29 cellular contexts compared by ENCODE assay signal in the genomic region with DNA sequence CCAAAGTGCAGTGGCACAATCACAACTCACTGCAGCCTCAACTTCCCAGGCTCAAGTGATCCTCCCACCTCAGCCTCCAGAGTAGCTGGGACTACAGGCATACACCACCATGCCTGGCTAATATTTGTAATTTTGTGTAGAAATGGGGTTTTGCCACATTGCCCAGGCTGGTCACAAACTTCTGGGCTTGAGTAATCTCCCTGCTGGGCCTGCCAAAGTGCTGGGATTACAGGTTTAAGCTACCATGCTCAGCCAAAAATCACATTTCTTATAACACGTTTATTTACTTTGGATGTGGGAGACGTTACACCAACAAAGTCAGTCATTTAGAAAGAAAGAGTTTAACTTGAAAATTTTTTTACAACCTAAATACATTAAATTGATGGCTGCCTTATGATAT.
"Had no signal": no experiment of that assay in that cellular context is flagged by ENCODE, and none has a peak within 500 bp of the region (broad histone marks: within the 10 kb centered on the region; RNA-seq: fewer than 3 reads in every experiment).

No MANE protein-coding gene starts in this region.

- H3K36me3 ChIP-seq: neural progenitor cell, ovary, right lobe of liver, sigmoid colon, stomach, suprapubic skin, tibial artery, transverse colon, upper lobe of right lung, uterus had no signal

- H3K27me3 ChIP-seq: neural progenitor cell, ovary, right lobe of liver, sigmoid colon, stomach, suprapubic skin, testis, tibial artery, transverse colon, upper lobe of right lung, uterus had no signal

- DNase-seq: natural killer cell; occipital lobe; ovary; posterior cingulate gyrus; psoas muscle; right cardiac atrium; sigmoid colon; small intestine; stimulated activated CD4-positive, alpha-beta T cell treated with anti-CD3 and anti-CD28 coated beads, Interleukin-15, amount 100 ng/mL, for 24 hours; stimulated activated CD4-positive, alpha-beta T cell treated with anti-CD3 and anti-CD28 coated beads, Interleukin-2, amount 100 ng/mL, for 24 hours; stimulated activated CD4-positive, alpha-beta T cell treated with anti-CD3 and anti-CD28 coated beads, Interleukin-2, amount 100 ng/mL, for 48 hours; stimulated activated CD4-positive, alpha-beta T cell treated with anti-CD3 and anti-CD28 coated beads, Interleukin-4, amount 100 ng/mL, for 24 hours; stimulated activated naive B cell treated with anti-CD40 and anti-IgM and Interleukin-4, amounts not matched to agents 10 μg/mL and 1 μg/mL and 100 μg/mL, for 72 hours; stimulated activated naive CD4-positive, alpha-beta T cell treated with Interleukin-2 at 50 U/mL for 16 hours; stomach; substantia nigra; testis; tibial artery; transverse colon; upper lobe of right lung; uterus had no signal

- H3K4me3 ChIP-seq: neural progenitor cell, ovary, psoas muscle, right lobe of liver, sigmoid colon, stomach, suprapubic skin, testis, tibial artery, transverse colon, upper lobe of right lung, uterus had no signal

- H3K27ac Mint-ChIP-seq: natural killer cell; nephron; neural progenitor cell; progenitor cell of endocrine pancreas; stimulated activated effector memory CD8-positive, alpha-beta T cell treated with anti-CD3 and anti-CD28 coated beads, Interleukin-12 subunit alpha, Interleukin-12 subunit beta, amount 100 ng/mL, for 72 hours; stimulated activated naive B cell treated with anti-CD40 and anti-IgM and Interleukin-4, amounts not matched to agents 10 μg/mL and 1 μg/mL and 100 μg/mL, for 72 hours; stimulated activated naive CD8-positive, alpha-beta T cell treated with anti-CD3 and anti-CD28 coated beads, Interleukin-15, Interleukin-2, amounts not matched to agents 100 ng/mL and 50 ng/mL, for 24 hours; type B pancreatic cell had no signal

- H3K9me3 ChIP-seq: ovary, psoas muscle, right lobe of liver, sigmoid colon, suprapubic skin, testis, tibial artery, transverse colon, upper lobe of right lung, uterus had no signal

- H3K9me3 Mint-ChIP-seq: nephron, neural progenitor cell, type B pancreatic cell had no signal

- H3K36me3 Mint-ChIP-seq: natural killer cell; neural progenitor cell; stimulated activated effector memory CD8-positive, alpha-beta T cell treated with anti-CD3 and anti-CD28 coated beads, Interleukin-12 subunit alpha, Interleukin-12 subunit beta, amount 100 ng/mL, for 72 hours; stimulated activated naive B cell treated with anti-CD40 and anti-IgM and Interleukin-4, amounts not matched to agents 10 μg/mL and 1 μg/mL and 100 μg/mL, for 72 hours; type B pancreatic cell had no signal

- ATAC-seq: natural killer cell; psoas muscle; right cardiac atrium; stimulated activated effector memory CD8-positive, alpha-beta T cell treated with anti-CD3 and anti-CD28 coated beads, Interleukin-12 subunit alpha, Interleukin-12 subunit beta, amount 100 ng/mL, for 72 hours; stimulated activated naive B cell treated with anti-CD40 and anti-IgM and Interleukin-4, amounts not matched to agents 10 μg/mL and 1 μg/mL and 100 μg/mL, for 72 hours; upper lobe of right lung had no signal
